In the genomic region with DNA sequence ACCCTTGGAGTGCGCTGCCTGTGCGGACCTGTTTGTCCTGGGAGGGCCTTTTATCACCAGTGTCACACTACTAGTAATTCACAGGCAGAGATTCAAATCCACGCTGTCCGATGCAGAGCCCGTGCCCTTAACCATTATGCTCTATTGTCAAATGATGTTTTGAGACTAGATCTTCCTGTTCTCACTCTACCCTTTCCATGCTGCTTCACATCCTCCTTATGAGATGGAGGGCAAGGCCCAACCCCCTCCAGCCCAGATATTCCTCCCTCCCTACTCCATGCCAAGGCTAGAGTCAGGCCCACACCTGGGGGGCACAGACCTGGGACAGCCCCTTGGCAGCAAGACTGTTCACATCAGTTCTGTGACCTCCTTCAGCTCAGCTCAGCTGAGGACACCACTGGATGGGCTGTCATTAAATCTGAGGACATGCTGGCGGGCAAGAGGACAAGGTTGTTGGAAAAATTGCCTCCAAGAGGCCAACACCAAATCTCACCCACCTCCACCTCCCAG, we compare ENCODE assay signal across 1 cellular context.
TF ChIP-seq lines count a peak whose summit lies in the region.

No MANE protein-coding gene starts in this region.

TF ChIP-seq in H1, 55 proteins besides CTCF, POLR2A, EP300 and RAD21 (continued from another document):
- TF ChIP-seq SP1 (IDR thresholded peaks at IDR 0.05; ENCODE audit: low read depth, low read length) (no peak), SRF (IDR thresholded peaks at IDR 0.05; ENCODE audit: low read depth, low read length) (no peak), BRCA1 (IDR thresholded peaks at IDR 0.05; ENCODE audit: low read depth, low read length) (no peak), SIX5 (IDR thresholded peaks at IDR 0.05; ENCODE audit: low read depth, low read length) (no peak), ZNF274 (IDR thresholded peaks at IDR 0.05; ENCODE audit: borderline replicate concordance, extremely low read depth, low read length) (no peak), GTF2F1 (IDR thresholded peaks at IDR 0.05; ENCODE audit: borderline replicate concordance, low read depth, low read length) (no peak), RBBP5 (IDR thresholded peaks at IDR 0.05; ENCODE audit: borderline replicate concordance, low read depth, low read length) (no peak), YY1 (IDR thresholded peaks at IDR 0.05; ENCODE audit: low read depth, low read length) (no peak), RNF2 (IDR thresholded peaks at IDR 0.05; ENCODE audit: borderline replicate concordance, low read depth, low read length, missing control alignments, poor library complexity, severe bottlenecking) (no peak)
